In genomic region chr12:106900554-106900953, GRCh38 we compare ENCODE assay signal across 1 cellular context.
TF ChIP-seq lines count a peak whose summit lies in the region.

No MANE protein-coding gene starts in this region.

TF ChIP-seq in GM23338, 12 proteins besides CTCF, POLR2A, EP300 and RAD21 (continued from another document):
- TF ChIP-seq ZNF462 (CRISPR knock-in tag; IDR thresholded peaks at IDR 0.05) (no peak), NANOG (IDR thresholded peaks at IDR 0.05; ENCODE audit: borderline replicate concordance) (no peak), CREB1 (CRISPR knock-in tag; IDR thresholded peaks at IDR 0.05; ENCODE audit: low read depth) (no peak), ZNF114 (CRISPR knock-in tag; IDR thresholded peaks at IDR 0.05) (no peak), ETS1 (IDR thresholded peaks at IDR 0.05) (no peak), POLR2AphosphoS5 (IDR thresholded peaks at IDR 0.05; ENCODE audit: low read depth) (no peak), STAT1 (IDR thresholded peaks at IDR 0.05; ENCODE audit: unreplicated experiment) (no peak), JUNB (IDR thresholded peaks at IDR 0.05; ENCODE audit: unreplicated experiment) (no peak)
TF ChIP-seq in GM23338: peak in this region for 0.
